12 cellular contexts compared by ENCODE assay signal in genomic region chr11:65378208-65378927, GRCh38. TPM values are rescaled to one million over a fixed set of nuclear protein-coding genes. Genes with fewer than 3 reads are reported as not detected.
A peak's percentile ranks its signal among the peaks of the same experiment; 100 is the strongest.
DNase-seq lines count a peak whose midpoint lies in the region; ATAC-seq and TF ChIP-seq lines count a peak whose summit lies in the region.
"Had no signal": no experiment of that assay in that cellular context is flagged by ENCODE, and none has a peak within 500 bp of the region (broad histone marks: within the 10 kb centered on the region; RNA-seq: fewer than 3 reads in every experiment).

No MANE protein-coding gene starts in this region.

- ATAC-seq in CD4-positive, CD25-positive, alpha-beta regulatory T cell (ENCODE audit: low read depth in 2 of 2): no peak
- no peak for ATAC-seq in T-helper 17 cell
- ATAC-seq in GM18502 (IDR thresholded peaks at IDR 0.05; ENCODE audit: poor library complexity, unreplicated experiment): no peak
- no peak for ATAC-seq in GM18858 (IDR thresholded peaks at IDR 0.05; ENCODE audit: unreplicated experiment)

- peaks cover 8% of the 10 kb centered on the region for H3K79me1 ChIP-seq in mesenchymal stem cell (replicated peaks; ENCODE audit: low read length, poor library complexity, severe bottlenecking)

- peak; percentile 34; the same call in 1 of the 2 replicates for TF ChIP-seq RAD21 in Ishikawa (IDR thresholded peaks at IDR 0.05; ENCODE audit: low read depth)

- H3K14ac ChIP-seq in mesenchymal stem cell (ENCODE audit: low read length in 2 of 2): peak overlapping the region in 1 of 2 experiments; percentile 12

- H2AFZ ChIP-seq in mesenchymal stem cell (ENCODE audit: low read depth, low read length): no peak overlapping the region

- peaks cover 3% of the 10 kb centered on the region for H3K36me3 ChIP-seq in CD4-positive, CD25-positive, alpha-beta regulatory T cell (ENCODE audit: control insufficient read depth, insufficient read depth, low read length)
- no peaks in the 10 kb centered on the region for H3K36me3 ChIP-seq in mesenchymal stem cell (ENCODE audit: control insufficient read depth in 1 of 2, insufficient read depth in 2 of 2, low read depth in 1 of 2, low read length in 2 of 2)
- H3K36me3 ChIP-seq: ascending aorta had no signal

- no peaks in the 10 kb centered on the region for H3K9me3 ChIP-seq in CD4-positive, CD25-positive, alpha-beta regulatory T cell (ENCODE audit: control insufficient read depth in 2 of 2, low read length in 2 of 2)
- no peaks in the 10 kb centered on the region for H3K9me3 ChIP-seq in T-helper 17 cell (ENCODE audit: control insufficient read depth, low read length, poor library complexity, severe bottlenecking)
- H3K9me3 ChIP-seq in mesenchymal stem cell (ENCODE audit: control insufficient read depth, low read length): no peaks in the 10 kb centered on the region
- H3K9me3 ChIP-seq: ascending aorta had no signal

- peak overlapping the region; percentile 40 for H2AK5ac ChIP-seq in mesenchymal stem cell (ENCODE audit: low read length, severe bottlenecking)

- no peak overlapping the region for H3K4me3 ChIP-seq in CD4-positive, CD25-positive, alpha-beta regulatory T cell (ENCODE audit: low read depth, low read length)
- H3K4me3 ChIP-seq in mesenchymal stem cell (ENCODE audit: insufficient read depth in 1 of 2, low read depth in 1 of 2, low read length in 2 of 2): no peak overlapping the region
- H3K4me3 ChIP-seq: ascending aorta had no signal

- TF ChIP-seq CTCF in type B pancreatic cell (conservative IDR thresholded peaks at IDR 0.05): no peak

- peaks cover 4% of the 10 kb centered on the region for H3K36me3 Mint-ChIP-seq in CD4-positive, CD25-positive, alpha-beta regulatory T cell
- H3K36me3 Mint-ChIP-seq in T-helper 17 cell (ENCODE audit: low read depth) (no peaks in the 10 kb centered on the region), type B pancreatic cell (no peaks in the 10 kb centered on the region)

- H3K4me1 ChIP-seq in CD4-positive, CD25-positive, alpha-beta regulatory T cell (ENCODE audit: control insufficient read depth, insufficient read depth, low read length, poor library complexity, severe bottlenecking): peaks cover 28% of the 10 kb centered on the region
- peaks cover 46% of the 10 kb centered on the region for H3K4me1 ChIP-seq in mesenchymal stem cell (ENCODE audit: control insufficient read depth, insufficient read depth, low read depth, low read length)

- peak overlapping the region; percentile 12 to 38 for H2BK12ac ChIP-seq in mesenchymal stem cell (ENCODE audit: low read length in 2 of 2)

- 93% methylated on average over 19 of the region's 19 CpGs for WGBS in mesenchymal stem cell

- H3K27me3 ChIP-seq in CD4-positive, CD25-positive, alpha-beta regulatory T cell (ENCODE audit: control insufficient read depth, insufficient read depth, low read length): no peaks in the 10 kb centered on the region
- no peaks in the 10 kb centered on the region for H3K27me3 ChIP-seq in mesenchymal stem cell (ENCODE audit: control insufficient read depth in 1 of 2, insufficient read depth in 1 of 2, low read length in 2 of 2)
- H3K27me3 ChIP-seq: ascending aorta had no signal

- H3K23ac ChIP-seq in mesenchymal stem cell (ENCODE audit: low read length in 2 of 2): no peak overlapping the region

- H3K27me3 Mint-ChIP-seq in CD4-positive, CD25-positive, alpha-beta regulatory T cell: no peaks in the 10 kb centered on the region
- H3K27me3 Mint-ChIP-seq in T-helper 17 cell: no peaks in the 10 kb centered on the region
- no peaks in the 10 kb centered on the region for H3K27me3 Mint-ChIP-seq in type B pancreatic cell

- no peak overlapping the region for H2BK15ac ChIP-seq in mesenchymal stem cell (ENCODE audit: low read depth, poor library complexity, severe bottlenecking)

- H3K4me3 Mint-ChIP-seq in CD4-positive, CD25-positive, alpha-beta regulatory T cell: no peak overlapping the region
- H3K4me3 Mint-ChIP-seq in T-helper 17 cell (no peak overlapping the region), type B pancreatic cell (no peak overlapping the region)

- H2BK120ac ChIP-seq in mesenchymal stem cell (ENCODE audit: low read depth, low read length): no peak overlapping the region

- H3K27ac ChIP-seq in CD4-positive, CD25-positive, alpha-beta regulatory T cell (ENCODE audit: insufficient read depth, low read length, poor library complexity, severe bottlenecking): no peak overlapping the region
- H3K27ac ChIP-seq in mesenchymal stem cell (ENCODE audit: low read length, poor library complexity, severe bottlenecking): no peak overlapping the region
- H3K27ac ChIP-seq: ascending aorta, epithelial cell of prostate had no signal

- H3K4me2 ChIP-seq in mesenchymal stem cell (ENCODE audit: low read length, poor library complexity, severe bottlenecking): no peak overlapping the region

- H3K18ac ChIP-seq in mesenchymal stem cell (ENCODE audit: low read depth in 1 of 2, low read length in 2 of 2): peak overlapping the region; percentile 15 to 85

- H4K8ac ChIP-seq in mesenchymal stem cell (ENCODE audit: low read length): peak overlapping the region; percentile 16

- H3K4ac ChIP-seq in mesenchymal stem cell (ENCODE audit: low read depth in 1 of 2, low read length in 2 of 2): peak overlapping the region in 1 of 2 experiments; percentile 46

- no peak overlapping the region for H2BK5ac ChIP-seq in mesenchymal stem cell (ENCODE audit: low read depth, low read length, poor library complexity, severe bottlenecking)

- no peak for TF ChIP-seq EP300 in Ishikawa (IDR thresholded peaks at IDR 0.05; ENCODE audit: borderline replicate concordance)

- peak overlapping the region; percentile 74 for H4K91ac ChIP-seq in mesenchymal stem cell (ENCODE audit: low read length)

- no peak overlapping the region for H3K9ac ChIP-seq in mesenchymal stem cell (ENCODE audit: low read length)

- peaks cover 0 to 30% (median 10%) of the 10 kb centered on the region in 4 donors for H3K4me1 Mint-ChIP-seq in CD4-positive, CD25-positive, alpha-beta regulatory T cell
- H3K4me1 Mint-ChIP-seq in T-helper 17 cell: peaks cover 15% of the 10 kb centered on the region
- H3K4me1 Mint-ChIP-seq in type B pancreatic cell (ENCODE audit: unreplicated experiment): peaks cover 10% of the 10 kb centered on the region

- H3K9me3 Mint-ChIP-seq in CD4-positive, CD25-positive, alpha-beta regulatory T cell: no peaks in the 10 kb centered on the region
- no peaks in the 10 kb centered on the region for H3K9me3 Mint-ChIP-seq in type B pancreatic cell

- peak overlapping the region in 2 of 3 donors; percentile 63 to 64 for H3K27ac Mint-ChIP-seq in CD4-positive, CD25-positive, alpha-beta regulatory T cell
- H3K27ac Mint-ChIP-seq in T-helper 17 cell: peak overlapping the region; percentile 47
- H3K27ac Mint-ChIP-seq in type B pancreatic cell: no peak overlapping the region

- DNase-seq in CD4-positive, CD25-positive, alpha-beta regulatory T cell: no peak
- DNase-seq in T-helper 17 cell (no peak), mesenchymal stem cell (no peak), SW 1271 (lab: John Stamatoyannopoulos, UW) (no peak), type B pancreatic cell (ENCODE audit: extremely low spot score, unreplicated experiment) (no peak)
- DNase-seq: NCI-H146; stimulated activated CD4-positive, alpha-beta T cell treated with anti-CD3 and anti-CD28 coated beads, Interleukin-2, amount 100 ng/mL, for 48 hours had no signal

TF ChIP-seq in Ishikawa, 13 proteins besides CTCF, POLR2A, EP300 and RAD21 (continues in another document):
- TF ChIP-seq FOXM1 (IDR thresholded peaks at IDR 0.05; ENCODE audit: borderline replicate concordance, low read depth): no peak

RNA-seq across cellular contexts. Expression of gene SLC25A45, which starts 4.1 kb away (rescaled TPM):
- total RNA-seq in CD4-positive, CD25-positive, alpha-beta regulatory T cell: 40.3 TPM
- 10 to 100 TPM; 11.1 to 16.9 (median 13.8) TPM for polyA plus RNA-seq in CD4-positive, CD25-positive, alpha-beta regulatory T cell
- total RNA-seq in T-helper 17 cell (10 to 100 TPM; 57.7 to 61.6 TPM), type B pancreatic cell (ENCODE audit: low replicate concordance) (1.9 and 5.6 TPM in 2 replicates)
- polyA plus RNA-seq in mesenchymal stem cell (2013, experiment 1 of 2): 2.2 TPM
- 1.9 TPM for polyA plus RNA-seq in mesenchymal stem cell (2013, experiment 2 of 2)

RNA-seq across cellular contexts. Expression of gene FRMD8, which starts 8.1 kb away (rescaled TPM):
- total RNA-seq in CD4-positive, CD25-positive, alpha-beta regulatory T cell: 47.4 TPM
- 10 to 100 TPM; 48.7 to 55.1 (median 53.9) TPM for polyA plus RNA-seq in CD4-positive, CD25-positive, alpha-beta regulatory T cell
- total RNA-seq in T-helper 17 cell (10 to 100 TPM; 29.2 to 37.5 TPM), type B pancreatic cell (ENCODE audit: low replicate concordance) (35.0 and 41.8 TPM in 2 replicates)
- 24.6 TPM for polyA plus RNA-seq in mesenchymal stem cell (2013, experiment 1 of 2)
- polyA plus RNA-seq in mesenchymal stem cell (2013, experiment 2 of 2): 25.1 TPM

RNA-seq across cellular contexts. Expression of gene TIGD3, which starts 23.8 kb away (rescaled TPM):
- 0.37 TPM for total RNA-seq in CD4-positive, CD25-positive, alpha-beta regulatory T cell
- under 1 TPM; 0.19 to 0.90 (median 0.59) TPM for polyA plus RNA-seq in CD4-positive, CD25-positive, alpha-beta regulatory T cell
- total RNA-seq in T-helper 17 cell: under 1 TPM; 0.21 to 0.45 TPM
- polyA plus RNA-seq in mesenchymal stem cell (2013, experiment 1 of 2): 0.06 TPM
- 0.05 TPM for polyA plus RNA-seq in mesenchymal stem cell (2013, experiment 2 of 2)
- total RNA-seq in type B pancreatic cell (ENCODE audit: low replicate concordance): 1.2 and 1.3 TPM in 2 replicates
- total RNA-seq: ascending aorta had no signal

RNA-seq across cellular contexts. Expression of gene NEAT1, which starts 44.2 kb away (rescaled TPM):
- 890 TPM for total RNA-seq in CD4-positive, CD25-positive, alpha-beta regulatory T cell
- polyA plus RNA-seq in CD4-positive, CD25-positive, alpha-beta regulatory T cell: 1 to 10 TPM; 1.4 to 3.1 (median 1.9) TPM
- 100 to 1,000 TPM; 554 to 555 TPM for total RNA-seq in T-helper 17 cell
- 51.2 TPM for polyA plus RNA-seq in mesenchymal stem cell (2013, experiment 1 of 2)
- 44.5 TPM for polyA plus RNA-seq in mesenchymal stem cell (2013, experiment 2 of 2)
- 229 and 395 TPM in 2 replicates for total RNA-seq in type B pancreatic cell (ENCODE audit: low replicate concordance)

RNA-seq across cellular contexts. Expression of gene DPF2, which starts 44.7 kb away (rescaled TPM):
- total RNA-seq in CD4-positive, CD25-positive, alpha-beta regulatory T cell: 67.0 TPM
- polyA plus RNA-seq in CD4-positive, CD25-positive, alpha-beta regulatory T cell: 10 to 100 TPM; 70.3 to 81.4 (median 74.9) TPM
- total RNA-seq in T-helper 17 cell (10 to 100 TPM; 49.1 to 62.6 TPM), type B pancreatic cell (ENCODE audit: low replicate concordance) (64.7 and 85.5 TPM in 2 replicates)
- polyA plus RNA-seq in mesenchymal stem cell (2013, experiment 1 of 2): 52.4 TPM
- 46.0 TPM for polyA plus RNA-seq in mesenchymal stem cell (2013, experiment 2 of 2)
